ENCODE assay signal across 8 cellular contexts in genomic region chr17:78381601-78382168, GRCh38. TPM values are rescaled to one million over a fixed set of nuclear protein-coding genes. Genes with fewer than 3 reads are reported as not detected.
DNase-seq lines count a peak whose midpoint lies in the region; ATAC-seq and TF ChIP-seq lines count a peak whose summit lies in the region.

No MANE protein-coding gene starts in this region.

- H3K27ac ChIP-seq in AG04450 (ENCODE audit: low read depth, low read length) (peak overlapping the region; percentile 21), HUES48 (ENCODE audit: low read depth, low read length) (peak overlapping the region; percentile 81), transverse colon (peak overlapping the region; percentile 55 to 93 (median 82))

- H3K4me1 ChIP-seq in HUES48 (ENCODE audit: control insufficient read depth, insufficient read depth, low read length) (peaks cover 50% of the 10 kb centered on the region), transverse colon (peaks cover 31 to 74% (median 64%) of the 10 kb centered on the region in 4 donors)

- DNase-seq in AG04450 (ENCODE audit: low read depth, low spot score) = no peak
- DNase-seq in kidney glomerular epithelial cell (lab: John Stamatoyannopoulos, UW) = peak; percentile 84
- no peak for DNase-seq in transverse colon
- no peak for DNase-seq in middle frontal gyrus (ENCODE audit: extremely low spot score, low spot score)

- H3K36me3 ChIP-seq in HUES48 (ENCODE audit: control insufficient read depth, insufficient read depth, low read length) (no peaks in the 10 kb centered on the region), transverse colon (no peaks in the 10 kb centered on the region)

- CTCF ChIA-PET in AG04450 (lab: Charles Lee) = interaction anchor here (1.0 to 2.0 kb wide), 2 partner anchors 10 to 21 kb away, joined by 3 to 7 read pairs; partner anchors contain the start of gene SOCS3

- no peak overlapping the region for H3K9ac ChIP-seq in HUES48 (ENCODE audit: low read depth, low read length)

- H3K27me3 Mint-ChIP-seq in activated T-helper 17 cell treated with anti-CD3 and anti-CD28 coated beads, Interleukin-2, amount 50 U/mL, for 72 hours = no peaks in the 10 kb centered on the region

- no peak for TF ChIP-seq CTCF in AG04450 (IDR thresholded peaks at IDR 0.05; ENCODE audit: low read depth, low read length)
- no peak for TF ChIP-seq CTCF in transverse colon (IDR thresholded peaks at IDR 0.05)

- in situ Hi-C loops in transverse colon (cut with MboI; ENCODE audit: low pct_ligation_motif_present in 1 of 4, low pct_unique_long_range_greater_than_20kb in 1 of 4, low sequenced_read_pairs in 3 of 4) = no loop called here

- 43% methylated on average over 8 to 11 of the region's 11 CpGs for WGBS in transverse colon (ENCODE audit: low coverage in 1 of 2), 2 donors

- peaks cover 75% of the 10 kb centered on the region for H3K36me3 Mint-ChIP-seq in activated T-helper 17 cell treated with anti-CD3 and anti-CD28 coated beads, Interleukin-2, amount 50 U/mL, for 72 hours (ENCODE audit: low read depth)

- H3K4me3 Mint-ChIP-seq in activated T-helper 17 cell treated with anti-CD3 and anti-CD28 coated beads, Interleukin-2, amount 50 U/mL, for 72 hours = peak overlapping the region; percentile 86

- intact Hi-C loops in transverse colon (cut with DNase I; ENCODE audit: low total_unique reads) = no loop called here

- no peaks in the 10 kb centered on the region for H3K9me3 Mint-ChIP-seq in activated T-helper 17 cell treated with anti-CD3 and anti-CD28 coated beads, Interleukin-2, amount 50 U/mL, for 72 hours

- H3K9me3 ChIP-seq in AG04450 (ENCODE audit: control insufficient read depth, insufficient read depth, low read length) (peaks cover 4% of the 10 kb centered on the region; the same call in 1 of the 2 replicates), HUES48 (ENCODE audit: control insufficient read depth, insufficient read depth, low read length) (no peaks in the 10 kb centered on the region), transverse colon (no peaks in the 10 kb centered on the region)

- POLR2A ChIA-PET in AG04450 (lab: Yijun Ruan, JAX) = no interaction called here

- H3K4me3 ChIP-seq in AG04450 (ENCODE audit: low read depth, low read length) (no peak overlapping the region), HUES48 (ENCODE audit: low read depth, low read length) (peak overlapping the region; percentile 32; the same call in 1 of the 2 replicates), transverse colon (no peak overlapping the region)

- peak overlapping the region; percentile 99 for H3K27ac Mint-ChIP-seq in activated T-helper 17 cell treated with anti-CD3 and anti-CD28 coated beads, Interleukin-2, amount 50 U/mL, for 72 hours

- H3K4me1 Mint-ChIP-seq in activated T-helper 17 cell treated with anti-CD3 and anti-CD28 coated beads, Interleukin-2, amount 50 U/mL, for 72 hours = peaks cover 52% of the 10 kb centered on the region

- TF ChIP-seq POLR2A in transverse colon (IDR thresholded peaks at IDR 0.05) = no peak

- H3K27me3 ChIP-seq in AG04450 (ENCODE audit: control insufficient read depth, insufficient read depth, low read length) (no peaks in the 10 kb centered on the region), HUES48 (ENCODE audit: control insufficient read depth, insufficient read depth, low read length) (no peaks in the 10 kb centered on the region), transverse colon (no peaks in the 10 kb centered on the region)

- no peak for TF ChIP-seq EP300 in transverse colon (IDR thresholded peaks at IDR 0.05; ENCODE audit: low read depth)

- ATAC-seq in activated T-helper 17 cell treated with anti-CD3 and anti-CD28 coated beads, Interleukin-2, amount 50 U/mL, for 72 hours (replicated peaks) = peak; percentile 35
- ATAC-seq in GM21786 (IDR thresholded peaks at IDR 0.05; ENCODE audit: unreplicated experiment) = no peak
- no peak for ATAC-seq in GM19467 (IDR thresholded peaks at IDR 0.05; ENCODE audit: unreplicated experiment)

RNA-seq across cellular contexts. Expression of gene PGS1, which starts 3.2 kb away (rescaled TPM):
- 31.0 and 31.7 TPM in 2 replicates for polyA plus RNA-seq in AG04450 (2011; rRNA removed)
- polyA minus RNA-seq in AG04450 (2011; rRNA and poly(A)+ RNA removed) = 32.8 and 40.5 TPM in 2 replicates
- total RNA-seq in activated T-helper 17 cell treated with anti-CD3 and anti-CD28 coated beads, Interleukin-2, amount 50 U/mL, for 72 hours = 100 to 1,000 TPM in 1 of 2 donors, 10 to 100 TPM in 1; 76.1 to 101 TPM
- total RNA-seq in transverse colon = 10 to 100 TPM; 32.1 to 77.6 (median 60.1) TPM

RNA-seq across cellular contexts. Expression of gene SOCS3, which starts 21.8 kb away (rescaled TPM):
- polyA plus RNA-seq in AG04450 (2011; rRNA removed) = 15.3 and 21.0 TPM in 2 replicates
- 40.1 and 42.9 TPM in 2 replicates for polyA minus RNA-seq in AG04450 (2011; rRNA and poly(A)+ RNA removed)
- 100 to 1,000 TPM; 129 to 175 TPM for total RNA-seq in activated T-helper 17 cell treated with anti-CD3 and anti-CD28 coated beads, Interleukin-2, amount 50 U/mL, for 72 hours
- 100 to 1,000 TPM in 1 of 4 donors, 10 to 100 TPM in 3; 22.3 to 230 (median 37.6) TPM for total RNA-seq in transverse colon

Comparison
In these comparisons a context has a peak if more than half of its experiments do, and no peak if none do; other contexts are left out.
1. H3K27ac ChIP-seq: peak in every context shown above with its lines; median percentile 82 in transverse colon; 81 in HUES48; 21 in AG04450.